33 cellular contexts compared by ENCODE assay signal in genomic region chr21:15616864-15617574, GRCh38.
DNase-seq lines count a peak whose midpoint lies in the region; ATAC-seq lines count a peak whose summit lies in the region.
"Had no signal": no experiment of that assay in that cellular context is flagged by ENCODE, and none has a peak within 500 bp of the region (broad histone marks: within the 10 kb centered on the region; RNA-seq: fewer than 3 reads in every experiment).

No MANE protein-coding gene starts in this region.

- H3K18ac ChIP-seq in mesenchymal stem cell (ENCODE audit: low read depth in 1 of 2, low read length in 2 of 2) = no peak overlapping the region

- H3K4me3 Mint-ChIP-seq in activated T-helper 2 cell treated with anti-CD3 and anti-CD28 coated beads, Interferon-gamma antibody, Interleukin-2, Interleukin-4, amounts not matched to agents 10 μg/mL and 5 μg/mL and 100 μg/mL, durations not matched to agents 14 hours and 24 hours and 36 hours (ENCODE audit: low read depth) = no peak overlapping the region
- H3K4me3 Mint-ChIP-seq: activated B cell treated with CpG ODN at 0.5 μM for 24 hours; activated naive CD4-positive, alpha-beta T cell treated with anti-CD3 and anti-CD28 coated beads, Interleukin-2, amount 50 U/mL, for 24 hours; activated T-helper 1 cell treated with anti-CD3 and anti-CD28 coated beads, Interleukin-12 subunit alpha, Interleukin-12 subunit beta, Interleukin-2, Interleukin-4 antibody, amounts not matched to agents 30 ng/mL and 10 ng/mL and 1 ng/mL, durations not matched to agents 14 hours and 24 hours and 36 hours; nephron progenitor cell; stimulated activated naive B cell treated with anti-CD40 and anti-IgM and Interleukin-4, amounts not matched to agents 10 μg/mL and 1 μg/mL and 100 μg/mL, for 72 hours had no signal

- H3K23ac ChIP-seq in mesenchymal stem cell (ENCODE audit: low read length in 2 of 2) = no peak overlapping the region

- H3K27ac ChIP-seq in mesenchymal stem cell (ENCODE audit: low read length, poor library complexity, severe bottlenecking) = no peak overlapping the region
- H3K27ac ChIP-seq: C4-2B, esophagus squamous epithelium, parathyroid adenoma, suprapubic skin had no signal

- no peak overlapping the region for H2BK5ac ChIP-seq in mesenchymal stem cell (ENCODE audit: low read depth, low read length, poor library complexity, severe bottlenecking)

- DNase-seq in NCI-H226 (peak; percentile 89), astrocyte of the hippocampus (ENCODE audit: low read depth, low spot score) (peak; percentile 11), mesenchymal stem cell (peak; percentile 24)
- no peak for DNase-seq in activated T-helper 2 cell treated with anti-CD3 and anti-CD28 coated beads, Interferon-gamma antibody, Interleukin-2, Interleukin-4, amounts not matched to agents 10 μg/mL and 5 μg/mL and 100 μg/mL, durations not matched to agents 14 hours and 24 hours and 36 hours (ENCODE audit: low spot score)
- DNase-seq: activated B cell treated with CpG ODN at 0.5 μM for 24 hours; activated CD4-positive, alpha-beta T cell treated with anti-CD3 and anti-CD28 coated beads, Interleukin-2, amount 50 U/mL, for 48 hours; anterior cingulate cortex; Caco-2; central memory CD4-positive, alpha-beta T cell; DMS79 treated with DMSO at 0.1 percent for 48 hours; esophagus squamous epithelium; glutamatergic neuron; islet precursor cell; left ventricle myocardium superior; MM.1S; NCI-H2081 treated with DMSO at 0.1 percent for 48 hours; NCI-H446; NCI-H82; nephron progenitor cell; right cardiac atrium; stimulated activated CD4-positive, alpha-beta T cell treated with anti-CD3 and anti-CD28 coated beads, Interleukin-4, amount 100 ng/mL, for 24 hours; stimulated activated naive B cell treated with anti-CD40 and anti-IgM and Interleukin-4, amounts not matched to agents 10 μg/mL and 1 μg/mL and 100 μg/mL, for 72 hours had no signal

- H4K91ac ChIP-seq in mesenchymal stem cell (ENCODE audit: low read length) = no peak overlapping the region

- no peak for ATAC-seq in HG03457 (IDR thresholded peaks at IDR 0.05; ENCODE audit: unreplicated experiment)
- no peak for ATAC-seq in HG02938 (IDR thresholded peaks at IDR 0.05; ENCODE audit: unreplicated experiment)
- no peak for ATAC-seq in HG02763 (IDR thresholded peaks at IDR 0.05; ENCODE audit: unreplicated experiment)
- ATAC-seq: K562; left ventricle myocardium superior; right cardiac atrium; stimulated activated naive B cell treated with anti-CD40 and anti-IgM and Interleukin-4, amounts not matched to agents 10 μg/mL and 1 μg/mL and 100 μg/mL, for 72 hours had no signal

- no peaks in the 10 kb centered on the region for H3K9me3 Mint-ChIP-seq in activated T-helper 2 cell treated with anti-CD3 and anti-CD28 coated beads, Interferon-gamma antibody, Interleukin-2, Interleukin-4, amounts not matched to agents 10 μg/mL and 5 μg/mL and 100 μg/mL, durations not matched to agents 14 hours and 24 hours and 36 hours
- H3K9me3 Mint-ChIP-seq: activated B cell treated with CpG ODN at 0.5 μM for 24 hours; activated T-helper 1 cell treated with anti-CD3 and anti-CD28 coated beads, Interleukin-12 subunit alpha, Interleukin-12 subunit beta, Interleukin-2, Interleukin-4 antibody, amounts not matched to agents 30 ng/mL and 10 ng/mL and 1 ng/mL, durations not matched to agents 14 hours and 24 hours and 36 hours; stimulated activated naive B cell treated with anti-CD40 and anti-IgM and Interleukin-4, amounts not matched to agents 10 μg/mL and 1 μg/mL and 100 μg/mL, for 72 hours had no signal

- H3K4ac ChIP-seq in mesenchymal stem cell (ENCODE audit: low read depth in 1 of 2, low read length in 2 of 2) = peak overlapping the region in 1 of 2 experiments; percentile 47

- no peaks in the 10 kb centered on the region for H3K27me3 Mint-ChIP-seq in activated T-helper 2 cell treated with anti-CD3 and anti-CD28 coated beads, Interferon-gamma antibody, Interleukin-2, Interleukin-4, amounts not matched to agents 10 μg/mL and 5 μg/mL and 100 μg/mL, durations not matched to agents 14 hours and 24 hours and 36 hours (ENCODE audit: low read depth)
- H3K27me3 Mint-ChIP-seq: activated naive CD4-positive, alpha-beta T cell treated with anti-CD3 and anti-CD28 coated beads, Interleukin-2, amount 50 U/mL, for 24 hours had no signal

- H3K14ac ChIP-seq in mesenchymal stem cell (ENCODE audit: low read length in 2 of 2) = no peak overlapping the region

- H4K8ac ChIP-seq in mesenchymal stem cell (ENCODE audit: low read length) = no peak overlapping the region

- H3K27me3 ChIP-seq in mesenchymal stem cell (ENCODE audit: control insufficient read depth in 1 of 2, insufficient read depth in 1 of 2, low read length in 2 of 2) = no peaks in the 10 kb centered on the region
- H3K27me3 ChIP-seq in skeletal muscle satellite cell (ENCODE audit: control insufficient read depth, insufficient read depth, low read length) = no peaks in the 10 kb centered on the region
- H3K27me3 ChIP-seq: esophagus squamous epithelium, suprapubic skin had no signal

- H3K4me3 ChIP-seq in mesenchymal stem cell (ENCODE audit: insufficient read depth in 1 of 2, low read depth in 1 of 2, low read length in 2 of 2) = no peak overlapping the region
- no peak overlapping the region for H3K4me3 ChIP-seq in skeletal muscle satellite cell (ENCODE audit: low read length)
- H3K4me3 ChIP-seq: esophagus squamous epithelium, HAP-1, K562, suprapubic skin had no signal

- intact Hi-C loops in activated T-helper 2 cell treated with anti-CD3 and anti-CD28 coated beads, Interferon-gamma antibody, Interleukin-2, Interleukin-4, amounts not matched to agents 10 μg/mL and 5 μg/mL and 100 μg/mL, durations not matched to agents 14 hours and 24 hours and 36 hours (cut with micrococcal nuclease) = no loop called here

- no peak overlapping the region for H2BK15ac ChIP-seq in mesenchymal stem cell (ENCODE audit: low read depth, poor library complexity, severe bottlenecking)

- WGBS in mesenchymal stem cell = 100% methylated on average over 1 of the region's 2 CpGs

- H2BK12ac ChIP-seq in mesenchymal stem cell (ENCODE audit: low read length in 2 of 2) = no peak overlapping the region

- H2BK120ac ChIP-seq in mesenchymal stem cell (ENCODE audit: low read depth, low read length) = no peak overlapping the region

- no peak overlapping the region for H3K27ac Mint-ChIP-seq in activated T-helper 2 cell treated with anti-CD3 and anti-CD28 coated beads, Interferon-gamma antibody, Interleukin-2, Interleukin-4, amounts not matched to agents 10 μg/mL and 5 μg/mL and 100 μg/mL, durations not matched to agents 14 hours and 24 hours and 36 hours
- H3K27ac Mint-ChIP-seq: activated B cell treated with CpG ODN at 0.5 μM for 24 hours; activated naive CD4-positive, alpha-beta T cell treated with anti-CD3 and anti-CD28 coated beads, Interleukin-2, amount 50 U/mL, for 24 hours; activated T-helper 1 cell treated with anti-CD3 and anti-CD28 coated beads, Interleukin-12 subunit alpha, Interleukin-12 subunit beta, Interleukin-2, Interleukin-4 antibody, amounts not matched to agents 30 ng/mL and 10 ng/mL and 1 ng/mL, durations not matched to agents 14 hours and 24 hours and 36 hours; nephron progenitor cell; stimulated activated naive B cell treated with anti-CD40 and anti-IgM and Interleukin-4, amounts not matched to agents 10 μg/mL and 1 μg/mL and 100 μg/mL, for 72 hours had no signal

- H3K9me3 ChIP-seq in mesenchymal stem cell (ENCODE audit: control insufficient read depth, low read length) (no peaks in the 10 kb centered on the region), skeletal muscle satellite cell (replicated peaks; ENCODE audit: low read length) (no peaks in the 10 kb centered on the region)
- H3K9me3 ChIP-seq: Caco-2, esophagus squamous epithelium, HAP-1, suprapubic skin had no signal

- H3K4me1 ChIP-seq in mesenchymal stem cell (ENCODE audit: control insufficient read depth, insufficient read depth, low read depth, low read length) (no peaks in the 10 kb centered on the region), skeletal muscle satellite cell (ENCODE audit: control insufficient read depth, insufficient read depth, low read length) (peaks cover 20% of the 10 kb centered on the region)
- H3K4me1 ChIP-seq: esophagus squamous epithelium, parathyroid adenoma, suprapubic skin had no signal

- H2AFZ ChIP-seq in mesenchymal stem cell (ENCODE audit: low read depth, low read length) = no peak overlapping the region
- H2AFZ ChIP-seq: parathyroid adenoma had no signal

- H3K4me1 Mint-ChIP-seq in activated T-helper 2 cell treated with anti-CD3 and anti-CD28 coated beads, Interferon-gamma antibody, Interleukin-2, Interleukin-4, amounts not matched to agents 10 μg/mL and 5 μg/mL and 100 μg/mL, durations not matched to agents 14 hours and 24 hours and 36 hours (ENCODE audit: low read depth) = no peaks in the 10 kb centered on the region
- H3K4me1 Mint-ChIP-seq: activated B cell treated with CpG ODN at 0.5 μM for 24 hours; activated naive CD4-positive, alpha-beta T cell treated with anti-CD3 and anti-CD28 coated beads, Interleukin-2, amount 50 U/mL, for 24 hours; nephron progenitor cell; stimulated activated naive B cell treated with anti-CD40 and anti-IgM and Interleukin-4, amounts not matched to agents 10 μg/mL and 1 μg/mL and 100 μg/mL, for 72 hours had no signal

- no peaks in the 10 kb centered on the region for H3K36me3 Mint-ChIP-seq in activated T-helper 2 cell treated with anti-CD3 and anti-CD28 coated beads, Interferon-gamma antibody, Interleukin-2, Interleukin-4, amounts not matched to agents 10 μg/mL and 5 μg/mL and 100 μg/mL, durations not matched to agents 14 hours and 24 hours and 36 hours (ENCODE audit: low read depth)
- H3K36me3 Mint-ChIP-seq: activated naive CD4-positive, alpha-beta T cell treated with anti-CD3 and anti-CD28 coated beads, Interleukin-2, amount 50 U/mL, for 24 hours; stimulated activated naive B cell treated with anti-CD40 and anti-IgM and Interleukin-4, amounts not matched to agents 10 μg/mL and 1 μg/mL and 100 μg/mL, for 72 hours had no signal

- H2AK5ac ChIP-seq in mesenchymal stem cell (ENCODE audit: low read length, severe bottlenecking) = no peak overlapping the region

- H3K79me1 ChIP-seq in mesenchymal stem cell (replicated peaks; ENCODE audit: low read length, poor library complexity, severe bottlenecking) = no peaks in the 10 kb centered on the region

- H3K4me2 ChIP-seq in mesenchymal stem cell (ENCODE audit: low read length, poor library complexity, severe bottlenecking) (no peak overlapping the region), skeletal muscle satellite cell (ENCODE audit: low read length) (no peak overlapping the region)

- H3K36me3 ChIP-seq in mesenchymal stem cell (ENCODE audit: control insufficient read depth in 1 of 2, insufficient read depth in 2 of 2, low read depth in 1 of 2, low read length in 2 of 2) (no peaks in the 10 kb centered on the region), skeletal muscle satellite cell (ENCODE audit: insufficient read depth, low read length) (no peaks in the 10 kb centered on the region)
- H3K36me3 ChIP-seq: esophagus squamous epithelium, HAP-1, suprapubic skin had no signal

- H3K9ac ChIP-seq in mesenchymal stem cell (ENCODE audit: low read length) = no peak overlapping the region
- H3K9ac ChIP-seq in skeletal muscle satellite cell (ENCODE audit: low read depth, low read length) = peak overlapping the region; percentile 17
- H3K9ac ChIP-seq: parathyroid adenoma had no signal
